1 cellular context compared by ENCODE assay signal in the genomic region with DNA sequence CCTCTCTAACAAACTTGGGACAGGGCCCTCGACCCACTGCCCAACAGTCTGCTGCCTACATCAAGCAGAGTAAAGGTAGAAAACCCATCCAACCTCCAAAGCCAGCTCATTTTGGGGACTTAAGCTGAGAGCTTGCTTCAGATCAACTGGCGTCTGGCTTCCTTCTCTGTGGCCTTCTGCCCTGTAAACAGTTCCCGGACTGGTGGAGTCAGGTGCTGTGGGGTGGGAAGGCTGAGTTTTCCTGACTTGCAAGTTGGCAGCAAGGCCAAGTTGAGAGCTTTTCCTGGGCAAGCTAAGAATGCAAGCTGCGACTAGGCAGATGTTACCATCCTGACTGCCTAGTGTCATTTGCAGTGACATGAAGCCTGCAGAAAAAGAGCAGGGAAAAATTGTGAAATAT.
TF ChIP-seq lines count a peak whose summit lies in the region.

No MANE protein-coding gene starts in this region.

TF ChIP-seq in GM23338, 12 proteins besides CTCF, POLR2A, EP300 and RAD21 (continued from another document):
- TF ChIP-seq ZNF331 (CRISPR knock-in tag; IDR thresholded peaks at IDR 0.05; ENCODE audit: low read depth) = no peak
- TF ChIP-seq EZH2 (IDR thresholded peaks at IDR 0.05; ENCODE audit: low read depth, unreplicated experiment) = no peak
- TF ChIP-seq, protein P1, sequence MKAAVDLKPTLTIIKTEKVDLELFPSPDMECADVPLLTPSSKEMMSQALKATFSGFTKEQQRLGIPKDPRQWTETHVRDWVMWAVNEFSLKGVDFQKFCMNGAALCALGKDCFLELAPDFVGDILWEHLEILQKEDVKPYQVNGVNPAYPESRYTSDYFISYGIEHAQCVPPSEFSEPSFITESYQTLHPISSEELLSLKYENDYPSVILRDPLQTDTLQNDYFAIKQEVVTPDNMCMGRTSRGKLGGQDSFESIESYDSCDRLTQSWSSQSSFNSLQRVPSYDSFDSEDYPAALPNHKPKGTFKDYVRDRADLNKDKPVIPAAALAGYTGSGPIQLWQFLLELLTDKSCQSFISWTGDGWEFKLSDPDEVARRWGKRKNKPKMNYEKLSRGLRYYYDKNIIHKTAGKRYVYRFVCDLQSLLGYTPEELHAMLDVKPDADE (IDR thresholded peaks at IDR 0.05) = no peak
- no peak for TF ChIP-seq CREB1 (CRISPR knock-in tag; IDR thresholded peaks at IDR 0.05; ENCODE audit: low read depth)
- no peak for TF ChIP-seq ZNF114 (CRISPR knock-in tag; IDR thresholded peaks at IDR 0.05)
- no peak for TF ChIP-seq NANOG (IDR thresholded peaks at IDR 0.05; ENCODE audit: borderline replicate concordance)
- TF ChIP-seq POLR2AphosphoS5 (IDR thresholded peaks at IDR 0.05; ENCODE audit: low read depth) = no peak
- no peak for TF ChIP-seq JUNB (IDR thresholded peaks at IDR 0.05; ENCODE audit: unreplicated experiment)
- no peak for TF ChIP-seq STAT1 (IDR thresholded peaks at IDR 0.05; ENCODE audit: unreplicated experiment)
- TF ChIP-seq EZH2phosphoT487 (IDR thresholded peaks at IDR 0.05; ENCODE audit: unreplicated experiment) = no peak
